In the genomic region with DNA sequence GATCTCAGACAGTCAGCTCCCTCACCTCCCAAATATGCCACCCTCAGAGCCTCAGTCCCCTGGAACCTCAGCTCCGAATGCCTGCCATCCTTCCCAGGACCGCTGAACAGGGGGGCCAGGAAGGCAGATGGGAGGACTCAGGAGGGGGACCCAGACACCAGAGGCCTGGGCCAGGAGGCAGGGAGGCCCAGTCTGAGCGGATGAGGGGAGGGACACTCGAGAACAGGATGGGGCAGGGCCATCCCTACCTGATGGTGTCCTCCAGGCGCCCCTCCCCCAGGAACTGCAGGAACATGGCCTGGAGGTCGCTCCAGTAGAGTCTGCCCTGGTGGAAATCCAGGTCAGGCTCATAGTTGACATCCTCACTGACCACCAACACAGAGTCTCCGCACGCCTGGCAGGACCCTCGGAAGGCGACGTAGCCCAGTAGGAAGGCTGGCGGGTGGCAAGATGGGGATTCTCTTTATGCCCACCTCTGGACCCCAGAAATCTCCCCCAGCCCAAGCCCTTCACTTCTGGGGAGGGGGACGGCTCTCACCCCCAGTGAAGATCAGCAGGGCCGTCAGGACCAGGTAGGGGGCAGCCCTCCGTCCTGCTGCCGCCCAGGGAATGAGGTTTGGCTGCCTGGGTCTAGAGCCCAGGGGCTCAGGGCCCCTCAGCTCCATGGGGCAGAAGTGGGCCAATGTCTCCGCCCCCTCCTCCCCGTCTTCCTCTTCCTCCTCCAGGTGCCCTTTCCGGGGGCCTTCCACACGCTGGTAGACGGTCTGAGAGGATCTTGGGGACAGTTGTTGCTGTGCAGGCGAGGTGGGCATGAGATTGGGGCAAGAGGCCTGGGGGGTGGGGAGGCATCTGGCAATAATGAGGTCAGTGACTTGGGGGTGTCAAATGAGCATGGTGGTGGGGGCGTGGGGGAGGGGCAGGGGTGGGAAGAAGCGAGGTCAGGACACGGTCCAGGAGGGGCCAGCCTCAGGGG, we compare ENCODE assay signal across 1 cellular context.
A peak's percentile ranks its signal among the peaks of the same experiment; 100 is the strongest.
TF ChIP-seq lines count a peak whose summit lies in the region.

No MANE protein-coding gene starts in this region.

TF ChIP-seq in K562, 482 proteins besides CTCF, POLR2A, EP300 and RAD21 (continued from another document and continues in another):
- TF ChIP-seq, protein P1, sequence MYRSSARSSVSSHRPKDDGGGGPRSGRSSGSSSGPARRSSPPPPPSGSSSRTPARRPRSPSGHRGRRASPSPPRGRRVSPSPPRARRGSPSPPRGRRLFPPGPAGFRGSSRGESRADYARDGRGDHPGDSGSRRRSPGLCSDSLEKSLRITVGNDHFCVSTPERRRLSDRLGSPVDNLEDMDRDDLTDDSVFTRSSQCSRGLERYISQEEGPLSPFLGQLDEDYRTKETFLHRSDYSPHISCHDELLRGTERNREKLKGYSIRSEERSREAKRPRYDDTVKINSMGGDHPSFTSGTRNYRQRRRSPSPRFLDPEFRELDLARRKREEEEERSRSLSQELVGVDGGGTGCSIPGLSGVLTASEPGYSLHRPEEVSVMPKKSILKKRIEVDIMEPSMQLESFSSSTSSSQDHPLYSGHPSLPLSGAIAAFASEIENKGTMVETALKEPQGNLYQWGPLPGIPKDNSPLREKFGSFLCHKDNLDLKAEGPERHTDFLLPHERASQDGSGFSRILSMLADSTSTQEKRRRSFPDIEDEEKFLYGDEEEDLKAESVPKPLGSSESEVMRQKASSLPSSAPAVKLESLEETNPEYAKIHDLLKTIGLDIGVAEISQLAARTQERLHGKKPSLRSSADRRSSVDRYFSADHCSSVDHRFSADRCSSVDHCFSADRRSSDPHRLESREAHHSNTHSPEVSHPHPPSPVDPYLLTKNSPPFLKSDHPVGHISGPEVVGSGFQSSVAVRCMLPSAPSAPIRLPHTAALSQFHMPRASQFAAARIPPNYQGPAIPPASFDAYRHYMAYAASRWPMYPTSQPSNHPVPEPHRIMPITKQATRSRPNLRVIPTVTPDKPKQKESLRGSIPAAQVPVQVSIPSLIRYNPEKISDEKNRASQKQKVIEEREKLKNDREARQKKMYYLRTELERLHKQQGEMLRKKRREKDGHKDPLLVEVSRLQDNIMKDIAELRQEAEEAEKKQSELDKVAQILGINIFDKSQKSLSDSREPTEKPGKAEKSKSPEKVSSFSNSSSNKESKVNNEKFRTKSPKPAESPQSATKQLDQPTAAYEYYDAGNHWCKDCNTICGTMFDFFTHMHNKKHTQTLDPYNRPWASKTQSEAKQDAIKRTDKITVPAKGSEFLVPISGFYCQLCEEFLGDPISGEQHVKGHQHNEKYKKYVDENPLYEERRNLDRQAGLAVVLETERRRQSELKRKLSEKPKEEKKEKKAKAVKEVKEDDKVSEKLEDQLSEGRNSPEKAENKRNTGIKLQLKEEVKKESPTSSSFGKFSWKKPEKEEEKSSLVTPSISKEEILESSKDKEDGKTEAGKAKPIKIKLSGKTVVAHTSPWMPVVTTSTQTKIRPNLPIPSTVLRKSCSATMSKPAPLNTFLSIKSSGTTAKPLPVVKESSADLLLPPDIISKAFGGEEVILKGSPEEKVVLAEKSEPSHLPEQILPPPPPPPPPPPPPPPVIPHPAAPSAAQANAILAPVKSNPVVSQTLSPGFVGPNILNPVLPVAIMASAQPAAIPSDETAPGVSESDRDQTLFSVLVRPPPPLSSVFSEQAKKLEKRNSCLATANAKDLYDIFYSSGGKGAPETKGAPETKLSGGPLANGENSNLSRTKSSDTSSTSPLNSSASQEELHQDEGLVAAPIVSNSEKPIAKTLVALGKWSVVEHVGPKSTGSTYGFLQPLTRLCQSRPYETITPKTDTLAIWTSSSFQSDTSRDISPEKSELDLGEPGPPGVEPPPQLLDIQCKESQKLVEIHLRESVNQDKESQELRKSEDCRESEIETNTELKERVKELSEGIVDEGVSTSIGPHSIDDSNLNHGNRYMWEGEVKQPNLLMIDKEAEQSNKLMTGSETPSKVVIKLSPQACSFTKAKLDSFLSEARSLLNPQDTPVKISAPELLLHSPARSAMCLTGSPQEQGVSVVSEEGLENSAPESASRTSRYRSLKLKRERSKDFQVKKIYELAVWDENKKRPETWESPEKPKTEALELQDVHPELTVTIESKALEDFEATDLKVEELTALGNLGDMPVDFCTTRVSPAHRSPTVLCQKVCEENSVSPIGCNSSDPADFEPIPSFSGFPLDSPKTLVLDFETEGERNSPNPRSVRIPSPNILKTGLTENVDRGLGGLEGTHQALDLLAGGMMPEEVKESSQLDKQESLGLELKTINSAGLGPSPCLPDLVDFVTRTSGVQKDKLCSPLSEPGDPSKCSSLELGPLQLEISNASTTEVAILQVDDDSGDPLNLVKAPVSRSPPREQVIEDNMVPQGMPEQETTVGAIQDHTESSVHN (IDR thresholded peaks at IDR 0.05; ENCODE audit: borderline replicate concordance in 1 of 2, low read depth in 1 of 2): no peak
- TF ChIP-seq PHTF2 (CRISPR knock-in tag; IDR thresholded peaks at IDR 0.05) (no peak), TAF15 (IDR thresholded peaks at IDR 0.05; ENCODE audit: low read depth, low read length) (no peak), EGR1 (conservative IDR thresholded peaks at IDR 0.05) (peak; percentile 26; the same call in 1 of the 2 replicates), CHD4 (IDR thresholded peaks at IDR 0.05; ENCODE audit: insufficient read depth, insufficient replicate concordance, low read depth, low read length, poor library complexity, severe bottlenecking) (no peak), NFYB (IDR thresholded peaks at IDR 0.05; ENCODE audit: extremely low read depth, insufficient read length) (no peak), ZNF696 (CRISPR knock-in tag; conservative IDR thresholded peaks at IDR 0.05) (no peak), YBX1 (IDR thresholded peaks at IDR 0.05) (no peak), SLC30A9 (CRISPR knock-in tag; IDR thresholded peaks at IDR 0.05) (no peak), BDP1 (IDR thresholded peaks at IDR 0.05; ENCODE audit: insufficient read depth, insufficient read length) (no peak), ZNF445 (CRISPR knock-in tag; IDR thresholded peaks at IDR 0.05; ENCODE audit: low read depth) (no peak), CEBPB (tag; IDR thresholded peaks at IDR 0.05) (no peak), PHF20 (IDR thresholded peaks at IDR 0.05; ENCODE audit: partially characterized antibody) (no peak), POLR2G (IDR thresholded peaks at IDR 0.05; ENCODE audit: low read depth, low read length) (peak; percentile 72)
- TF ChIP-seq, protein P2, sequence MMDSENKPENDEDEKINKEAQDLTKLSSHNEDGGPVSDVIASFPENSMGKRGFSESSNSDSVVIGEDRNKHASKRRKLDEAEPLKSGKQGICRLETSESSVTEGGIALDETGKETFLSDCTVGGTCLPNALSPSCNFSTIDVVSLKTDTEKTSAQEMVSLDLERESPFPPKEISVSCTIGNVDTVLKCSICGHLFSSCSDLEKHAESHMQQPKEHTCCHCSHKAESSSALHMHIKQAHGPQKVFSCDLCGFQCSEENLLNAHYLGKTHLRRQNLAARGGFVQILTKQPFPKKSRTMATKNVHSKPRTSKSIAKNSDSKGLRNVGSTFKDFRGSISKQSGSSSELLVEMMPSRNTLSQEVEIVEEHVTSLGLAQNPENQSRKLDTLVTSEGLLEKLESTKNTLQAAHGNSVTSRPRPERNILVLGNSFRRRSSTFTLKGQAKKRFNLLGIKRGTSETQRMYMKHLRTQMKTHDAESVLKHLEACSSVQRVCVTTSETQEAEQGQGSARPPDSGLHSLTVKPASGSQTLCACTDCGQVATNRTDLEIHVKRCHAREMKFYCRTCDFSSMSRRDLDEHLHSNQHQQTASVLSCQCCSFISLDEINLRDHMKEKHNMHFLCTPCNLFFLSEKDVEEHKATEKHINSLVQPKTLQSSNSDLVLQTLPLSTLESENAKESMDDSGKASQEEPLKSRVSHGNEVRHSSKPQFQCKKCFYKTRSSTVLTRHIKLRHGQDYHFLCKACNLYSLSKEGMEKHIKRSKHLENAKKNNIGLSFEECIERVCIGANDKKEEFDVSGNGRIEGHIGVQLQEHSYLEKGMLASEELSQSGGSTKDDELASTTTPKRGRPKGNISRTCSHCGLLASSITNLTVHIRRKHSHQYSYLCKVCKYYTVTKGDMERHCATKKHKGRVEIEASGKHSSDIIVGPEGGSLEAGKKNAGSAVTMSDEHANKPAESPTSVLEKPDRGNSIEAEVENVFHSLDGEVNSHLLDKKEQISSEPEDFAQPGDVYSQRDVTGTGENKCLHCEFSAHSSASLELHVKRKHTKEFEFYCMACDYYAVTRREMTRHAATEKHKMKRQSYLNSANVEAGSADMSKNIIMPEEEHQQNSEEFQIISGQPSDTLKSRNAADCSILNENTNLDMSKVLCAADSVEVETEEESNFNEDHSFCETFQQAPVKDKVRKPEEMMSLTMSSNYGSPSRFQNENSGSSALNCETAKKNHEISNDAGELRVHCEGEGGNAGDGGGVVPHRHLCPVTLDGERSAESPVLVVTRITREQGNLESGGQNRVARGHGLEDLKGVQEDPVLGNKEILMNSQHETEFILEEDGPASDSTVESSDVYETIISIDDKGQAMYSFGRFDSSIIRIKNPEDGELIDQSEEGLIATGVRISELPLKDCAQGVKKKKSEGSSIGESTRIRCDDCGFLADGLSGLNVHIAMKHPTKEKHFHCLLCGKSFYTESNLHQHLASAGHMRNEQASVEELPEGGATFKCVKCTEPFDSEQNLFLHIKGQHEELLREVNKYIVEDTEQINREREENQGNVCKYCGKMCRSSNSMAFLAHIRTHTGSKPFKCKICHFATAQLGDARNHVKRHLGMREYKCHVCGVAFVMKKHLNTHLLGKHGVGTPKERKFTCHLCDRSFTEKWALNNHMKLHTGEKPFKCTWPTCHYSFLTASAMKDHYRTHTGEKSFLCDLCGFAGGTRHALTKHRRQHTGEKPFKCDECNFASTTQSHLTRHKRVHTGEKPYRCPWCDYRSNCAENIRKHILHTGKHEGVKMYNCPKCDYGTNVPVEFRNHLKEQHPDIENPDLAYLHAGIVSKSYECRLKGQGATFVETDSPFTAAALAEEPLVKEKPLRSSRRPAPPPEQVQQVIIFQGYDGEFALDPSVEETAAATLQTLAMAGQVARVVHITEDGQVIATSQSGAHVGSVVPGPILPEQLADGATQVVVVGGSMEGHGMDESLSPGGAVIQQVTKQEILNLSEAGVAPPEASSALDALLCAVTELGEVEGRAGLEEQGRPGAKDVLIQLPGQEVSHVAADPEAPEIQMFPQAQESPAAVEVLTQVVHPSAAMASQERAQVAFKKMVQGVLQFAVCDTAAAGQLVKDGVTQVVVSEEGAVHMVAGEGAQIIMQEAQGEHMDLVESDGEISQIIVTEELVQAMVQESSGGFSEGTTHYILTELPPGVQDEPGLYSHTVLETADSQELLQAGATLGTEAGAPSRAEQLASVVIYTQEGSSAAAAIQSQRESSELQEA (IDR thresholded peaks at IDR 0.05; ENCODE audit: low read depth): no peak
- TF ChIP-seq, protein P3, sequence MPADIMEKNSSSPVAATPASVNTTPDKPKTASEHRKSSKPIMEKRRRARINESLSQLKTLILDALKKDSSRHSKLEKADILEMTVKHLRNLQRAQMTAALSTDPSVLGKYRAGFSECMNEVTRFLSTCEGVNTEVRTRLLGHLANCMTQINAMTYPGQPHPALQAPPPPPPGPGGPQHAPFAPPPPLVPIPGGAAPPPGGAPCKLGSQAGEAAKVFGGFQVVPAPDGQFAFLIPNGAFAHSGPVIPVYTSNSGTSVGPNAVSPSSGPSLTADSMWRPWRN (IDR thresholded peaks at IDR 0.05; ENCODE audit: low read depth): no peak
- TF ChIP-seq, protein P4, sequence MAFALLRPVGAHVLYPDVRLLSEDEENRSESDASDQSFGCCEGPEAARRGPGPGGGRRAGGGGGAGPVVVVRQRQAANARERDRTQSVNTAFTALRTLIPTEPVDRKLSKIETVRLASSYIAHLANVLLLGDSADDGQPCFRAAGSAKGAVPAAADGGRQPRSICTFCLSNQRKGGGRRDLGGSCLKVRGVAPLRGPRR (CRISPR knock-in tag; IDR thresholded peaks at IDR 0.05): no peak
- TF ChIP-seq, protein P5, sequence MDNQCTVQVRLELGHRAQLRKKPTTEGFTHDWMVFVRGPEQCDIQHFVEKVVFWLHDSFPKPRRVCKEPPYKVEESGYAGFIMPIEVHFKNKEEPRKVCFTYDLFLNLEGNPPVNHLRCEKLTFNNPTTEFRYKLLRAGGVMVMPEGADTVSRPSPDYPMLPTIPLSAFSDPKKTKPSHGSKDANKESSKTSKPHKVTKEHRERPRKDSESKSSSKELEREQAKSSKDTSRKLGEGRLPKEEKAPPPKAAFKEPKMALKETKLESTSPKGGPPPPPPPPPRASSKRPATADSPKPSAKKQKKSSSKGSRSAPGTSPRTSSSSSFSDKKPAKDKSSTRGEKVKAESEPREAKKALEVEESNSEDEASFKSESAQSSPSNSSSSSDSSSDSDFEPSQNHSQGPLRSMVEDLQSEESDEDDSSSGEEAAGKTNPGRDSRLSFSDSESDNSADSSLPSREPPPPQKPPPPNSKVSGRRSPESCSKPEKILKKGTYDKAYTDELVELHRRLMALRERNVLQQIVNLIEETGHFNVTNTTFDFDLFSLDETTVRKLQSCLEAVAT (IDR thresholded peaks at IDR 0.05): no peak
